8 cellular contexts compared by ENCODE assay signal in the genomic region with DNA sequence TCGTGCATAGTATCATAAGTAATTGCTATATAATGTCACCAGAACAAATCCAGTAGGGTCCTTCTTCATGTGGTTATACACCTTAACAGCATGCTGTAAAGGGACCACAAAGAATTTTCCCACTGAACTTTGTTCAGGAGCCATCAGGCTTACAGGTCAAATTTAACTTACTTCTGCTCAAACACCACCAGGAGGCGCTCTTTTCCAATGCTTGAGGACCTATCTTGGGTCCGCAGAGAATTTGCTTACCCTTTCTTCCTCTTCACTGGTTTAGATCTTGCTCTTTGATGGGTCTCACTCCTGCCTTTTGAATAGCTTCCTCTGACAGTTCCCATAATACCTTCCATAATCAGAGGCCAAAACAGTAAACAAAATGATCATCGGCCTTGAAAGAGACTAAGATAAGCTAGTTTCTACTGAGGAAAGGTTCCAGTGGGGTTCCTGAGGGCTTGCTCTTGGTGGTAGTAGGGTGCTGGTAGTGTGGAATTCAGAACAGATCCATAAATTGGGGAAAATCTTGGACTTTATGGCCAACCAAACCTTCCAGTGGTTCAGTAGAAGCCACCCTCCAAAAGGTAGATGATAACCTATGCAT. TPM values are rescaled to one million over a fixed set of nuclear protein-coding genes. Genes with fewer than 3 reads are reported as not detected.
DNase-seq lines count a peak whose midpoint lies in the region; ATAC-seq and TF ChIP-seq lines count a peak whose summit lies in the region.

No MANE protein-coding gene starts in this region.

- intact Hi-C loops in Right ventricle myocardium superior (cut with DNase I): loop anchor here (2.0 kb wide), 1 partner anchor 73 kb away; no protein-coding TSS in a partner anchor

- ATAC-seq in Right ventricle myocardium superior (ENCODE audit: poor library complexity): peak; percentile 71

- no peak overlapping the region for H3K4me3 ChIP-seq in retinal pigment epithelial cell (ENCODE audit: low read length)

- peak; percentile 54 for DNase-seq in DMS 273 treated with DMSO at 0.1 percent for 48 hours (lab: John Stamatoyannopoulos, UW)
- peak; percentile 76 to 78 for DNase-seq in Kasumi-1 (lab: John Stamatoyannopoulos, UW)
- peak; percentile 56 for DNase-seq in RKO (ENCODE audit: low spot score)
- peak; percentile 86 for DNase-seq in activated effector memory CD4-positive, alpha-beta T cell treated with anti-CD3 and anti-CD28 coated beads, Interleukin-2, amount 50 U/mL, for 16 hours
- no peak for DNase-seq in Right ventricle myocardium superior
- DNase-seq in retinal pigment epithelial cell (ENCODE audit: low read depth): no peak
- DNase-seq in GF-D8 (lab: John Stamatoyannopoulos, UW): no peak
- no peak for DNase-seq in epidermal melanocyte (ENCODE audit: insufficient read length, low spot score)

- peak; percentile 40 for TF ChIP-seq CTCF in retinal pigment epithelial cell (conservative IDR thresholded peaks at IDR 0.05; ENCODE audit: low read depth, low read length)

RNA-seq across cellular contexts. Expression of gene SCGB2B2, which starts 37.4 kb away (rescaled TPM):
- 0.13 TPM for total RNA-seq in Right ventricle myocardium superior

RNA-seq across cellular contexts. Expression of gene ZNF302, which starts 37.9 kb away (rescaled TPM):
- total RNA-seq in Right ventricle myocardium superior: 39.8 TPM

Comparison
In these comparisons a context has a peak if more than half of its experiments do, and no peak if none do; other contexts are left out.
1. DNase-seq: peak in DMS 273 treated with DMSO at 0.1 percent for 48 hours (single experiment), Kasumi-1 (2 of 2), RKO (single experiment) and activated effector memory CD4-positive, alpha-beta T cell treated with anti-CD3 and anti-CD28 coated beads, Interleukin-2, amount 50 U/mL, for 16 hours (single experiment); none in Right ventricle myocardium superior (single experiment), retinal pigment epithelial cell (single experiment), GF-D8 (single experiment) and epidermal melanocyte (single experiment).